23 cellular contexts compared by ENCODE assay signal in the genomic region with DNA sequence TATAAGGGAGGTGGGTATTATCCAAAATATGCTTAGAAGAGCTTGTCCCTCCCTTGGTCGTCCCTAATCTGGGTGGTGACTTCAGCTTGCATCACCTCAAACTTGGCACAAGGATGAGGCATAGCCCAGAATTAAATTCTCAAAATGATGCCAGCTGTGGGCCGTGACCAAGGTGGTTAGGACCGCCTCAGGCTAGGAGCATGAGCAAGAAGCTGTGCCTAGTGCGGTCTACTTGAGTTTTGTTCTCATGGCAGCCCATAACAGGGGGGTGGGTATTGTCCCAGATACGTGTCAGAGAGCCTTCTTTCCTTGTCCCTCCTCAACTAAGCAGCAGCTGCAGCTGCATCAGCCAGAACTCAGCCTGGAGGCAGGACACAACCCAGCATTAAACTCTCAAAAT.
DNase-seq lines count a peak whose midpoint lies in the region; ATAC-seq, FAIRE-seq and TF ChIP-seq lines count a peak whose summit lies in the region.
"Had no signal": no experiment of that assay in that cellular context is flagged by ENCODE, and none has a peak within 500 bp of the region (broad histone marks: within the 10 kb centered on the region; RNA-seq: fewer than 3 reads in every experiment).

No MANE protein-coding gene starts in this region.

- no peaks in the 10 kb centered on the region for H3K23me2 ChIP-seq in H1 (ENCODE audit: low read depth, low read length)

- POLR2A ChIA-PET in PC-3 (lab: Charles Lee; ENCODE audit: unreplicated experiment): no interaction called here
- POLR2A ChIA-PET in H1 (lab: Charles Lee; ENCODE audit: partially characterized antibody): no interaction called here

- H2BK15ac ChIP-seq in H1 (ENCODE audit: low read length): no peak overlapping the region

- H2AFZ ChIP-seq in PC-3 (ENCODE audit: low read length) (no peak overlapping the region), H1 (ENCODE audit: low read length) (no peak overlapping the region)
- H2AFZ ChIP-seq: GM23338 had no signal

- H3K79me1 ChIP-seq in H1 (ENCODE audit: low read depth, low read length): no peaks in the 10 kb centered on the region

- no peak for ATAC-seq in Right ventricle myocardium superior (ENCODE audit: poor library complexity)
- no peak for ATAC-seq in PC-3
- ATAC-seq in HG03159 (IDR thresholded peaks at IDR 0.05; ENCODE audit: unreplicated experiment): no peak
- ATAC-seq: CD8-positive, alpha-beta T cell; GM23338 had no signal

- DNase-seq in Right ventricle myocardium superior (peak; percentile 21), left ventricle myocardium inferior (no peak), PC-3 (peak; percentile 12), H1 (ENCODE audit: low read depth in 1 of 2, low spot score in 2 of 2) (no peak), NCI-H146 (lab: John Stamatoyannopoulos, UW) (no peak), coronary artery (ENCODE audit: low spot score) (no peak)
- DNase-seq in NK-92 treated with Interleukin-12 subunit alpha and Interleukin-12 subunit beta, amount 100 ng/mL, for 24 hours (lab: John Stamatoyannopoulos, UW): no peak
- DNase-seq: Caco-2; CD4-positive, CD25-positive, alpha-beta regulatory T cell; CD8-positive, alpha-beta T cell; DMS153; DND-41; H7; HCEC 1CT had no signal

- TF ChIP-seq RAD21 in H1 (IDR thresholded peaks at IDR 0.05 in 1 of 2, conservative IDR thresholded peaks at IDR 0.05 in 1 of 2; ENCODE audit: low read depth in 2 of 2, low read length in 2 of 2): no peak

- no peak overlapping the region for H4K91ac ChIP-seq in H1 (replicated peaks; ENCODE audit: insufficient read length, low read length)

- no peak overlapping the region for H3K4ac ChIP-seq in H1 (replicated peaks; ENCODE audit: insufficient read length, low read depth, low read length)

- H2BK5ac ChIP-seq in H1 (ENCODE audit: low read depth, low read length): no peak overlapping the region

- H3K9ac ChIP-seq in PC-3 (ENCODE audit: low read length) (no peak overlapping the region), H1 (replicated peaks in 1 of 4; ENCODE audit: extremely low read depth in 1 of 4, low read depth in 3 of 4, low read length in 3 of 4) (no peak overlapping the region)
- H3K9ac ChIP-seq: BLaER1 had no signal

- no peak overlapping the region for H3K18ac ChIP-seq in H1 (ENCODE audit: extremely low read depth, low read length)

- H3K9me3 ChIP-seq in left ventricle myocardium inferior (replicated peaks): peaks cover 40% of the 10 kb centered on the region
- H3K9me3 ChIP-seq in PC-3 (ENCODE audit: low read length): no peaks in the 10 kb centered on the region
- 0 out of 4 replicates have a peak, but pooled peaks cover 0 to 4% of the 10 kb centered on the region in 2 experiments for H3K9me3 ChIP-seq in H1 (ENCODE audit: insufficient read depth in 2 of 2, low read depth in 1 of 2, low read length in 1 of 2)
- H3K9me3 ChIP-seq: Caco-2 had no signal

- H3K27ac ChIP-seq in left ventricle myocardium inferior (replicated peaks) (no peak overlapping the region), PC-3 (ENCODE audit: low read length) (no peak overlapping the region), H1 (ENCODE audit: low read depth, low read length) (no peak overlapping the region), coronary artery (no peak overlapping the region)
- H3K27ac ChIP-seq: 22Rv1, BLaER1, C4-2B had no signal

- H3K4me2 ChIP-seq in PC-3 (ENCODE audit: low read length) (no peak overlapping the region), H1 (ENCODE audit: insufficient read depth in 1 of 2, low read depth in 2 of 2, low read length in 2 of 2) (no peak overlapping the region)
- H3K4me2 ChIP-seq: BLaER1, GM23338 had no signal

- TF ChIP-seq CTCF in left ventricle myocardium inferior (IDR thresholded peaks at IDR 0.05; ENCODE audit: borderline replicate concordance): no peak
- TF ChIP-seq CTCF in PC-3 (conservative IDR thresholded peaks at IDR 0.05; ENCODE audit: low read depth, low read length): no peak
- TF ChIP-seq CTCF in H1 (IDR thresholded peaks at IDR 0.05; ENCODE audit: control extremely low read depth in 1 of 3, insufficient read depth in 1 of 3, low read depth in 1 of 3, low read length in 3 of 3): no peak
- no peak for TF ChIP-seq CTCF in coronary artery (IDR thresholded peaks at IDR 0.05)

- no peak overlapping the region for H3K56ac ChIP-seq in H1 (replicated peaks; ENCODE audit: insufficient read length, low read depth, low read length)

- FAIRE-seq in H1 (lab: Jason Lieb, UNC): no peak
- FAIRE-seq: A204.1, G401.6, GM12892, GM19239 had no signal

- H3K27me3 ChIP-seq in left ventricle myocardium inferior (ENCODE audit: low read depth) (no peaks in the 10 kb centered on the region), PC-3 (ENCODE audit: low read length) (no peaks in the 10 kb centered on the region), H1 (replicated peaks in 1 of 4; ENCODE audit: control insufficient read depth in 3 of 4, extremely low read depth in 1 of 4, insufficient read depth in 3 of 4, low read length in 3 of 4) (no peaks in the 10 kb centered on the region)
- H3K27me3 ChIP-seq: BLaER1 had no signal

- no peak overlapping the region for H2AK5ac ChIP-seq in H1 (ENCODE audit: low read depth, low read length)

- H3K4me3 ChIP-seq in left ventricle myocardium inferior (no peak overlapping the region), PC-3 (ENCODE audit: low read length) (no peak overlapping the region), H1 (ENCODE audit: extremely low read depth in 1 of 4, insufficient read depth in 2 of 4, low read depth in 3 of 4, low read length in 4 of 4) (no peak overlapping the region), coronary artery (no peak overlapping the region)
- H3K4me3 ChIP-seq: BLaER1, GM23338 had no signal

- CTCF ChIA-PET in PC-3 (lab: Charles Lee) (no interaction called here), H1 (lab: Charles Lee; ENCODE audit: partially characterized antibody) (no interaction called here)

- no peak for TF ChIP-seq EP300 in H1 (IDR thresholded peaks at IDR 0.05; ENCODE audit: borderline replicate concordance in 1 of 2, low read depth in 2 of 2, low read length in 2 of 2)

- H2BK12ac ChIP-seq in H1 (ENCODE audit: low read depth, low read length): no peak overlapping the region

- H3K9me2 ChIP-seq in PC-3 (replicated peaks; ENCODE audit: low read length): no peaks in the 10 kb centered on the region

- no peaks in the 10 kb centered on the region for H3F3A ChIP-seq in PC-3 (ENCODE audit: low read length, unreplicated experiment)

- H4K20me1 ChIP-seq in PC-3 (ENCODE audit: low read length): no peaks in the 10 kb centered on the region
- H4K20me1 ChIP-seq in H1 (replicated peaks in 1 of 2; ENCODE audit: control insufficient read depth in 1 of 2, insufficient read depth in 2 of 2, low read length in 2 of 2): no peaks in the 10 kb centered on the region
- H4K20me1 ChIP-seq: BLaER1 had no signal

- intact Hi-C loops in Right ventricle myocardium superior (cut with DNase I): no loop called here
- intact Hi-C loops in left ventricle myocardium inferior (cut with micrococcal nuclease): no loop called here
- intact Hi-C loops in PC-3 (cut with micrococcal nuclease): no loop called here

- 94% methylated on average over 5 of the region's 5 CpGs; no CpG with 5 or more reads in 1 of the 2 experiments for WGBS in H1 (ENCODE audit: extremely low coverage in 1 of 2, insufficient coverage in 1 of 2, insufficient read length in 1 of 2, insufficient replicate concordance in 2 of 2, low coverage in 1 of 2, low lambda C conversion rate in 2 of 2, missing lambda C conversion rate in 1 of 2), 2 experiments

- H3K23ac ChIP-seq in H1 (ENCODE audit: insufficient read length): no peak overlapping the region

- no peaks in the 10 kb centered on the region for H3K36me3 ChIP-seq in left ventricle myocardium inferior
- no peaks in the 10 kb centered on the region for H3K36me3 ChIP-seq in PC-3 (ENCODE audit: low read depth, low read length)
- H3K36me3 ChIP-seq in H1 (ENCODE audit: control insufficient read depth in 2 of 4, insufficient read depth in 4 of 4, low read length in 3 of 4): no peaks in the 10 kb centered on the region
- H3K36me3 ChIP-seq: BLaER1 had no signal

- H3K79me2 ChIP-seq in PC-3 (ENCODE audit: low read length) (no peaks in the 10 kb centered on the region), H1 (ENCODE audit: control insufficient read depth in 1 of 2, insufficient read depth in 2 of 2, low read length in 2 of 2) (no peaks in the 10 kb centered on the region)

- 0 out of 2 replicates have a peak overlapping the region, but pooled peaks have one; percentile 57 for H4K8ac ChIP-seq in H1 (ENCODE audit: extremely low read depth, insufficient read depth, low read length)

- no peak overlapping the region for H2BK20ac ChIP-seq in H1 (ENCODE audit: low read length)

- BruUV-seq in PC-3 (replicated peaks; lab: Mats Ljungman, UMichigan): no TSS peak

- no peak overlapping the region for H4K5ac ChIP-seq in H1 (ENCODE audit: insufficient read length, low read depth, low read length)

- H3K4me1 ChIP-seq in left ventricle myocardium inferior (no peaks in the 10 kb centered on the region), PC-3 (ENCODE audit: insufficient read depth, low read length) (no peaks in the 10 kb centered on the region), H1 (replicated peaks in 1 of 4; ENCODE audit: control insufficient read depth in 3 of 4, insufficient read depth in 4 of 4, low read length in 3 of 4) (no peaks in the 10 kb centered on the region)
- H3K4me1 ChIP-seq: BLaER1, Caco-2 had no signal

- TF ChIP-seq POLR2A in H1 (IDR thresholded peaks at IDR 0.05; ENCODE audit: control extremely low read depth in 1 of 2, low read depth in 2 of 2, low read length in 2 of 2): no peak

- no peak overlapping the region for H2BK120ac ChIP-seq in H1 (replicated peaks; ENCODE audit: low read depth, low read length)

- H3K14ac ChIP-seq in H1 (ENCODE audit: insufficient read length): no peak overlapping the region

TF ChIP-seq in H1, 55 proteins besides CTCF, POLR2A, EP300 and RAD21:
- no peak for TF ChIP-seq YY1 (IDR thresholded peaks at IDR 0.05; ENCODE audit: low read depth, low read length)

Comparison
In these comparisons a context has a peak if more than half of its experiments do, and no peak if none do; other contexts are left out.
1. DNase-seq: peak in Right ventricle myocardium superior (single experiment) and PC-3 (single experiment); none in left ventricle myocardium inferior (single experiment), H1 (0 of 2), NCI-H146 (single experiment), NK-92 treated with Interleukin-12 subunit alpha and Interleukin-12 subunit beta, amount 100 ng/mL, for 24 hours (single experiment) and coronary artery (single experiment).